Comparison of ENCODE assay signal across 29 cellular contexts in genomic region chr2:228015741-228016140, GRCh38.
"Had no signal": no experiment of that assay in that cellular context is flagged by ENCODE, and none has a peak within 500 bp of the region (broad histone marks: within the 10 kb centered on the region; RNA-seq: fewer than 3 reads in every experiment).

No MANE protein-coding gene starts in this region.

- H3K27ac Mint-ChIP-seq: naive thymus-derived CD4-positive, alpha-beta T cell; natural killer cell; nephron; progenitor cell of endocrine pancreas; stimulated activated effector memory CD8-positive, alpha-beta T cell treated with anti-CD3 and anti-CD28 coated beads, Interleukin-12 subunit alpha, Interleukin-12 subunit beta, amount 100 ng/mL, for 72 hours; stimulated activated naive B cell treated with anti-CD40 and anti-IgM and Interleukin-4, amounts not matched to agents 10 μg/mL and 1 μg/mL and 100 μg/mL, for 72 hours; stimulated activated naive CD8-positive, alpha-beta T cell treated with anti-CD3 and anti-CD28 coated beads, Interleukin-15, Interleukin-2, amounts not matched to agents 100 ng/mL and 50 ng/mL, for 24 hours had no signal

- FAIRE-seq: pancreas, small intestine, urothelium cell line had no signal

- H3K4me3 Mint-ChIP-seq: naive thymus-derived CD4-positive, alpha-beta T cell; natural killer cell; nephron; neural crest cell; stimulated activated effector memory CD8-positive, alpha-beta T cell treated with anti-CD3 and anti-CD28 coated beads, Interleukin-12 subunit alpha, Interleukin-12 subunit beta, amount 100 ng/mL, for 72 hours; stimulated activated naive B cell treated with anti-CD40 and anti-IgM and Interleukin-4, amounts not matched to agents 10 μg/mL and 1 μg/mL and 100 μg/mL, for 72 hours; stimulated activated naive CD8-positive, alpha-beta T cell treated with anti-CD3 and anti-CD28 coated beads, Interleukin-15, Interleukin-2, amounts not matched to agents 100 ng/mL and 50 ng/mL, for 24 hours had no signal

- H3K4me3 ChIP-seq: pancreas, psoas muscle, sigmoid colon, stomach, thoracic aorta, thyroid gland, tibial nerve, upper lobe of left lung, vagina had no signal

- H3K4me1 ChIP-seq: pancreas, psoas muscle, sigmoid colon, stomach, thyroid gland, tibial nerve, upper lobe of left lung, vagina had no signal

- H3K4me1 Mint-ChIP-seq: naive thymus-derived CD4-positive, alpha-beta T cell; natural killer cell; nephron; stimulated activated effector memory CD8-positive, alpha-beta T cell treated with anti-CD3 and anti-CD28 coated beads, Interleukin-12 subunit alpha, Interleukin-12 subunit beta, amount 100 ng/mL, for 72 hours; stimulated activated naive B cell treated with anti-CD40 and anti-IgM and Interleukin-4, amounts not matched to agents 10 μg/mL and 1 μg/mL and 100 μg/mL, for 72 hours had no signal

- H3K9me3 ChIP-seq: neutrophil, pancreas, psoas muscle, sigmoid colon, thoracic aorta, thyroid gland, tibial nerve, upper lobe of left lung, vagina had no signal

- H3K36me3 Mint-ChIP-seq: natural killer cell; stimulated activated effector memory CD8-positive, alpha-beta T cell treated with anti-CD3 and anti-CD28 coated beads, Interleukin-12 subunit alpha, Interleukin-12 subunit beta, amount 100 ng/mL, for 72 hours; stimulated activated naive B cell treated with anti-CD40 and anti-IgM and Interleukin-4, amounts not matched to agents 10 μg/mL and 1 μg/mL and 100 μg/mL, for 72 hours had no signal

- ATAC-seq: naive thymus-derived CD4-positive, alpha-beta T cell; natural killer cell; pancreas; psoas muscle; right cardiac atrium; stimulated activated naive B cell treated with anti-CD40 and anti-IgM and Interleukin-4, amounts not matched to agents 10 μg/mL and 1 μg/mL and 100 μg/mL, for 72 hours had no signal

- H3K27me3 Mint-ChIP-seq: naive thymus-derived CD4-positive, alpha-beta T cell; progenitor cell of endocrine pancreas; stimulated activated naive B cell treated with anti-CD40 and anti-IgM and Interleukin-4, amounts not matched to agents 10 μg/mL and 1 μg/mL and 100 μg/mL, for 72 hours; stimulated activated naive CD8-positive, alpha-beta T cell treated with anti-CD3 and anti-CD28 coated beads, Interleukin-15, Interleukin-2, amounts not matched to agents 100 ng/mL and 50 ng/mL, for 24 hours had no signal

- DNase-seq: naive thymus-derived CD4-positive, alpha-beta T cell; natural killer cell; nucleus accumbens; pancreas; posterior cingulate gyrus; psoas muscle; right cardiac atrium; sigmoid colon; small intestine; stimulated activated CD4-positive, alpha-beta T cell treated with anti-CD3 and anti-CD28 coated beads, Interleukin-15, amount 100 ng/mL, for 24 hours; stimulated activated CD4-positive, alpha-beta T cell treated with anti-CD3 and anti-CD28 coated beads, Interleukin-2, amount 100 ng/mL, for 24 hours; stimulated activated CD4-positive, alpha-beta T cell treated with anti-CD3 and anti-CD28 coated beads, Interleukin-2, amount 100 ng/mL, for 48 hours; stimulated activated CD4-positive, alpha-beta T cell treated with anti-CD3 and anti-CD28 coated beads, Interleukin-4, amount 100 ng/mL, for 24 hours; stimulated activated naive B cell treated with anti-CD40 and anti-IgM and Interleukin-4, amounts not matched to agents 10 μg/mL and 1 μg/mL and 100 μg/mL, for 72 hours; stimulated activated naive CD4-positive, alpha-beta T cell treated with Interleukin-2 at 50 U/mL for 16 hours; stomach; thyroid gland; trophoblast cell; upper lobe of left lung had no signal

- H3K36me3 ChIP-seq: neutrophil, pancreas, sigmoid colon, stomach, thoracic aorta, thyroid gland, tibial nerve, upper lobe of left lung, vagina had no signal

- H3K27ac ChIP-seq: neutrophil, pancreas, psoas muscle, sigmoid colon, stomach, thoracic aorta, thyroid gland, tibial nerve, upper lobe of left lung, vagina had no signal

- H3K27me3 ChIP-seq: neutrophil, pancreas, sigmoid colon, stomach, thyroid gland, tibial nerve, upper lobe of left lung, vagina had no signal
